ENCODE assay signal across 15 cellular contexts in genomic region chr4:120765271-120765985, GRCh38.
DNase-seq lines count a peak whose midpoint lies in the region; ATAC-seq, FAIRE-seq and TF ChIP-seq lines count a peak whose summit lies in the region.
"Had no signal": no experiment of that assay in that cellular context is flagged by ENCODE, and none has a peak within 500 bp of the region (broad histone marks: within the 10 kb centered on the region; RNA-seq: fewer than 3 reads in every experiment).

No MANE protein-coding gene starts in this region.

- FAIRE-seq in GM12891 (lab: Jason Lieb, UNC), result peak; percentile 31
- no peak for FAIRE-seq in small intestine (lab: Jason Lieb, UNC)
- FAIRE-seq: HTR-8/SVneo had no signal

- no peak for TF ChIP-seq POLR2A in GM12891 (IDR thresholded peaks at IDR 0.05; ENCODE audit: low read depth, low read length)

- H3K27me3 ChIP-seq in ectodermal cell (ENCODE audit: control insufficient read depth, insufficient read depth, low read length, poor library complexity, severe bottlenecking), result no peaks in the 10 kb centered on the region
- H3K27me3 ChIP-seq in small intestine (ENCODE audit: control insufficient read depth in 2 of 2, insufficient read depth in 2 of 2, low read length in 2 of 2), result no peaks in the 10 kb centered on the region
- H3K27me3 ChIP-seq: upper lobe of left lung had no signal

- H3K9me3 ChIP-seq in ectodermal cell (ENCODE audit: control insufficient read depth, low read length) (no peaks in the 10 kb centered on the region), small intestine (ENCODE audit: control insufficient read depth, low read depth) (no peaks in the 10 kb centered on the region)
- H3K9me3 ChIP-seq: upper lobe of left lung had no signal

- H3K4me3 ChIP-seq in ectodermal cell (ENCODE audit: insufficient read depth, low read depth, low read length), result no peak overlapping the region
- no peak overlapping the region for H3K4me3 ChIP-seq in small intestine (ENCODE audit: low read depth in 1 of 2, low read length in 2 of 2)
- H3K4me3 ChIP-seq: SK-N-MC, upper lobe of left lung had no signal

- WGBS in ectodermal cell, 2 experiments, result 88 to 92% methylated on average over 4 of the region's 4 CpGs
- WGBS in small intestine, 3 donors, result 85 to 87% (median 86%) methylated on average over 4 of the region's 4 CpGs

- no peaks in the 10 kb centered on the region for H3K36me3 ChIP-seq in ectodermal cell (ENCODE audit: control insufficient read depth, insufficient read depth, low read length)
- H3K36me3 ChIP-seq in small intestine (ENCODE audit: control insufficient read depth in 2 of 2, insufficient read depth in 2 of 2, low read length in 2 of 2), result no peaks in the 10 kb centered on the region
- H3K36me3 ChIP-seq: upper lobe of left lung had no signal

- H3K4me1 ChIP-seq in ectodermal cell (ENCODE audit: control insufficient read depth, insufficient read depth, low read length) (no peaks in the 10 kb centered on the region), small intestine (ENCODE audit: control insufficient read depth in 2 of 2, insufficient read depth in 1 of 2, low read depth in 1 of 2, low read length in 1 of 2) (no peaks in the 10 kb centered on the region)
- H3K4me1 ChIP-seq: upper lobe of left lung had no signal

- DNase-seq in GM12891 (ENCODE audit: insufficient read length, low spot score) (no peak), DMS53 treated with DMSO at 0.1 percent for 48 hours (lab: John Stamatoyannopoulos, UW; ENCODE audit: unreplicated experiment) (no peak), small intestine (no peak)
- DNase-seq: DMS 273 treated with DMSO at 0.1 percent for 48 hours, H9, NCI-H1105, NCI-H748 treated with DMSO at 0.1 percent for 48 hours, upper lobe of left lung had no signal

- peak overlapping the region; percentile 6 for H3K27ac ChIP-seq in ectodermal cell (ENCODE audit: insufficient read depth, low read depth, low read length, poor library complexity, severe bottlenecking)
- H3K27ac ChIP-seq in small intestine (ENCODE audit: low read depth in 1 of 2, low read length in 1 of 2), result no peak overlapping the region
- H3K27ac ChIP-seq: SK-N-MC, upper lobe of left lung had no signal

- ATAC-seq in GM21360 (IDR thresholded peaks at IDR 0.05; ENCODE audit: unreplicated experiment) (peak; percentile 87), HG03060 (IDR thresholded peaks at IDR 0.05; ENCODE audit: low read depth, unreplicated experiment) (peak; percentile 78), HG02973 (IDR thresholded peaks at IDR 0.05; ENCODE audit: unreplicated experiment) (no peak), HG03045 (IDR thresholded peaks at IDR 0.05; ENCODE audit: unreplicated experiment) (no peak)

TF ChIP-seq in GM12891, 5 proteins besides CTCF, POLR2A, EP300 and RAD21:
- no peak for TF ChIP-seq POLR2AphosphoS5 (IDR thresholded peaks at IDR 0.05; ENCODE audit: low read depth, low read length)
- no peak for TF ChIP-seq POU2F2 (IDR thresholded peaks at IDR 0.05; ENCODE audit: low read depth, low read length)
- TF ChIP-seq SPI1 (IDR thresholded peaks at IDR 0.05; ENCODE audit: low read depth, low read length), result no peak
- no peak for TF ChIP-seq PAX5 (IDR thresholded peaks at IDR 0.05; ENCODE audit: insufficient read depth, low read length, severe bottlenecking)
- no peak for TF ChIP-seq TAF1 (IDR thresholded peaks at IDR 0.05; ENCODE audit: low read depth, low read length)

Comparison
In these comparisons a context has a peak if more than half of its experiments do, and no peak if none do; other contexts are left out.
1. ATAC-seq: peak in GM21360 (single experiment) and HG03060 (single experiment); none in HG02973 (single experiment) and HG03045 (single experiment).